1 cellular context compared by ENCODE assay signal in the genomic region with DNA sequence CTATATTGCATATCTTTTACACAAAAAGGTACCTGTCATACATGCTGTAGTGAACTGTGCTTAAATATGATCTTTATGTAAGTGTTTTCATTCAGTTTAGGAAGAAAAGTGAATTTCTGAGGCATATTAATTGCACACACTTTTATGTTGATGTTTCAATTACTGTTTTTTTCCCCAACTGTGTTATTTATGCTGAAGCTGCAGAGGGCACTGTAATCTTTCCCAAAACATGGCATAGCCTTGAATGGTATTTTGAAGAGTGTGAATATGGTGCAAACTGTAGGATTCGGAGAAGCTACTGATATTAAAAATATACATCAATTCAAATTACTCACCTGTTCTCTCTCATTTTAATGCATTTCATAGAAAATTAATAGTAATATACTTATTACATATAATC.
TF ChIP-seq lines count a peak whose summit lies in the region.

No MANE protein-coding gene starts in this region.

TF ChIP-seq in endothelial cell of umbilical vein, 7 proteins besides CTCF, POLR2A, EP300 and RAD21 (continued from another document):
- TF ChIP-seq EZH2 (IDR thresholded peaks at IDR 0.05; ENCODE audit: borderline replicate concordance, low read depth, low read length, severe bottlenecking) (no peak), FOS (IDR thresholded peaks at IDR 0.05; ENCODE audit: borderline replicate concordance, insufficient read depth, low read length) (no peak)
- TF ChIP-seq, protein P1, sequence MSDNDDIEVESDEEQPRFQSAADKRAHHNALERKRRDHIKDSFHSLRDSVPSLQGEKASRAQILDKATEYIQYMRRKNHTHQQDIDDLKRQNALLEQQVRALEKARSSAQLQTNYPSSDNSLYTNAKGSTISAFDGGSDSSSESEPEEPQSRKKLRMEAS (IDR thresholded peaks at IDR 0.05; ENCODE audit: insufficient read depth, insufficient read length) = no peak
